24 cellular contexts compared by ENCODE assay signal in the genomic region with DNA sequence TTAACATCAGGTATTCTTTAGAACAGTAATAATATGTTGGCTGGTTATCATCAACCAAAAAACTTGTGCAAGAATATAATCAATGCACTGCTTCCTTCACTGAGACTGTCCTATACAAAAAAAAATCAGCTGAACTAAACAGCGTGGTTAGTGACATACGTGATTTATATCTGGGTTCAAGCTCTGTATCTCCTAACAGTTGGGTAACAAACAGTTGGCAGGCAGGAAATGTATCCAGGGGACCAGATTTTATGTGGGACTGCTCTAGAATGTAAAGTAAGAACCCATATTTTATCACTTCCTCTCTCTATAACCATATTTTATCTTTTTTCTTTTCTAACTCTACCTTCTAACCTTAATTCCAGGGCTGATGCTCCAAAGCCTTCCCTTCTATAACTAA.
"Had no signal": no experiment of that assay in that cellular context is flagged by ENCODE, and none has a peak within 500 bp of the region (broad histone marks: within the 10 kb centered on the region; RNA-seq: fewer than 3 reads in every experiment).

No MANE protein-coding gene starts in this region.

- H3K4me1 ChIP-seq: lower lobe of right lung, right lobe of liver had no signal

- H2AFZ ChIP-seq: hepatocyte had no signal

- H3K27ac ChIP-seq: foreskin keratinocyte, hepatocyte, lower lobe of right lung, right lobe of liver, skin epidermis, thoracic aorta, vagina, VCaP had no signal

- H3K27me3 ChIP-seq: foreskin keratinocyte, hepatocyte, right lobe of liver, vagina had no signal

- DNase-seq: activated CD4-positive, alpha-beta memory T cell treated with anti-CD3 and anti-CD28 coated beads, Interleukin-2, amount 10 ng/mL, durations not matched to agents 7 days and 5 days; activated CD4-positive, alpha-beta T cell treated with anti-CD3 and anti-CD28 coated beads, Interleukin-2, amount 10 ng/mL, durations not matched to agents 24 days and 14 days; activated effector memory CD4-positive, alpha-beta T cell treated with Interleukin-2 at 50 U/mL for 16 hours; activated naive CD4-positive, alpha-beta T cell treated with anti-CD3 and anti-CD28 coated beads, Interleukin-2, amount 10 ng/mL, durations not matched to agents 7 days and 5 days; activated naive CD8-positive, alpha-beta T cell treated with anti-CD3 and anti-CD28 coated beads, Interleukin-2, amount 50 U/mL, for 24 hours; activated T-cell treated with anti-CD3 and anti-CD28 coated beads, Interleukin-2, amount 50 U/mL, for 72 hours; aorta; effector CD4-positive, alpha-beta T cell; erythroblast; foreskin keratinocyte; immature natural killer cell; lower lobe of right lung; naive B cell; nucleus accumbens; right lobe of liver; stimulated activated CD4-positive, alpha-beta T cell treated with anti-CD3 and anti-CD28 coated beads, Interleukin-15, amount 100 ng/mL, for 24 hours; stimulated activated CD4-positive, alpha-beta T cell treated with anti-CD3 and anti-CD28 coated beads, Interleukin-2, amount 100 ng/mL, for 48 hours; stimulated activated CD8-positive, alpha-beta memory T cell treated with anti-CD3 and anti-CD28 coated beads, Interleukin-4, amount 100 ng/mL, for 48 hours; stimulated activated naive B cell treated with anti-CD40 and anti-IgM and Interleukin-4, amounts not matched to agents 10 μg/mL and 1 μg/mL and 100 μg/mL, for 72 hours had no signal

- H3K9me3 ChIP-seq: lower lobe of right lung, right lobe of liver, thoracic aorta, vagina had no signal

- H3K4me3 ChIP-seq: hepatocyte, lower lobe of right lung, right lobe of liver, skin epidermis, thoracic aorta, vagina had no signal

- H3K36me3 ChIP-seq: right lobe of liver, thoracic aorta, vagina had no signal

- H3K4me2 ChIP-seq: hepatocyte had no signal
